In genomic region chr15:48602358-48603122, GRCh38 we compare ENCODE assay signal across 11 cellular contexts. TPM values are rescaled to one million over a fixed set of nuclear protein-coding genes. Genes with fewer than 3 reads are reported as not detected.
A peak's percentile ranks its signal among the peaks of the same experiment; 100 is the strongest.
DNase-seq lines count a peak whose midpoint lies in the region; ATAC-seq lines count a peak whose summit lies in the region.
"Had no signal": no experiment of that assay in that cellular context is flagged by ENCODE, and none has a peak within 500 bp of the region (broad histone marks: within the 10 kb centered on the region; RNA-seq: fewer than 3 reads in every experiment).

No MANE protein-coding gene starts in this region.

- no peak overlapping the region for H3K4me3 Mint-ChIP-seq in activated CD4-positive, alpha-beta memory T cell treated with anti-CD3 and anti-CD28 coated beads for 36 hours
- H3K4me3 Mint-ChIP-seq: effector memory CD8-positive, alpha-beta T cell; T-helper 1 cell treated with Interleukin-12 subunit alpha and Interleukin-12 subunit beta and Interleukin-4 antibody, amounts not matched to agents 30 μg/mL and 1 μg/mL, for 36 hours had no signal

- H3K27me3 Mint-ChIP-seq in activated CD4-positive, alpha-beta memory T cell treated with anti-CD3 and anti-CD28 coated beads for 36 hours = peaks cover 3% of the 10 kb centered on the region

- POLR2A ChIA-PET in activated CD4-positive, alpha-beta memory T cell treated with anti-CD3 and anti-CD28 coated beads for 36 hours (lab: Charles Lee) = no interaction called here

- no peaks in the 10 kb centered on the region for H3K36me3 Mint-ChIP-seq in activated CD4-positive, alpha-beta memory T cell treated with anti-CD3 and anti-CD28 coated beads for 36 hours

- CTCF ChIA-PET in activated CD4-positive, alpha-beta memory T cell treated with anti-CD3 and anti-CD28 coated beads for 36 hours (lab: Charles Lee) = no interaction called here

- peaks cover 2% of the 10 kb centered on the region for H3K9me3 Mint-ChIP-seq in activated CD4-positive, alpha-beta memory T cell treated with anti-CD3 and anti-CD28 coated beads for 36 hours
- H3K9me3 Mint-ChIP-seq: effector memory CD8-positive, alpha-beta T cell; T-helper 1 cell treated with Interleukin-12 subunit alpha and Interleukin-12 subunit beta and Interleukin-4 antibody, amounts not matched to agents 30 μg/mL and 1 μg/mL, for 36 hours had no signal

- DNase-seq in GM04504 (ENCODE audit: low read depth) = peak; percentile 63
- DNase-seq in amniotic epithelial cell (ENCODE audit: low read depth) = peak; percentile 83
- DNase-seq in globus pallidus (ENCODE audit: low spot score) = peak; percentile 22
- peak; percentile 68 for DNase-seq in pulmonary artery endothelial cell (ENCODE audit: low read depth, low spot score)
- DNase-seq in stimulated activated CD4-positive, alpha-beta T cell treated with anti-CD3 and anti-CD28 coated beads, Interleukin-15, amount 100 ng/mL, for 24 hours = no peak
- no peak for DNase-seq in activated CD4-positive, alpha-beta memory T cell treated with anti-CD3 and anti-CD28 coated beads for 36 hours
- DNase-seq: effector memory CD8-positive, alpha-beta T cell; NCI-H2171 treated with DMSO at 0.1 percent for 48 hours had no signal

- H3K27ac Mint-ChIP-seq in activated CD4-positive, alpha-beta memory T cell treated with anti-CD3 and anti-CD28 coated beads for 36 hours = no peak overlapping the region
- H3K27ac Mint-ChIP-seq: effector memory CD8-positive, alpha-beta T cell; T-helper 1 cell treated with Interleukin-12 subunit alpha and Interleukin-12 subunit beta and Interleukin-4 antibody, amounts not matched to agents 30 μg/mL and 1 μg/mL, for 36 hours had no signal

- ATAC-seq in HG03442 (IDR thresholded peaks at IDR 0.05; ENCODE audit: unreplicated experiment) = no peak
- no peak for ATAC-seq in HG03196 (IDR thresholded peaks at IDR 0.05; ENCODE audit: unreplicated experiment)
- ATAC-seq: effector memory CD8-positive, alpha-beta T cell had no signal

- intact Hi-C loops in activated CD4-positive, alpha-beta memory T cell treated with anti-CD3 and anti-CD28 coated beads for 36 hours (cut with micrococcal nuclease) = no loop called here

- H3K4me1 Mint-ChIP-seq in activated CD4-positive, alpha-beta memory T cell treated with anti-CD3 and anti-CD28 coated beads for 36 hours (ENCODE audit: low read depth) = no peaks in the 10 kb centered on the region

RNA-seq across cellular contexts. Expression of gene FBN1, which starts 43.0 kb away (rescaled TPM):
- 70.3 and 119 TPM in 2 replicates for total RNA-seq in pulmonary artery endothelial cell
- under 1 TPM; 0.34 to 0.52 TPM for total RNA-seq in activated CD4-positive, alpha-beta memory T cell treated with anti-CD3 and anti-CD28 coated beads for 36 hours

Comparison
In these comparisons a context has a peak if more than half of its experiments do, and no peak if none do; other contexts are left out.
1. DNase-seq: peak in GM04504 (single experiment), amniotic epithelial cell (single experiment), globus pallidus (single experiment) and pulmonary artery endothelial cell (single experiment); none in stimulated activated CD4-positive, alpha-beta T cell treated with anti-CD3 and anti-CD28 coated beads, Interleukin-15, amount 100 ng/mL, for 24 hours (single experiment) and activated CD4-positive, alpha-beta memory T cell treated with anti-CD3 and anti-CD28 coated beads for 36 hours (single experiment).
2. RNA of gene FBN1, which starts 43.0 kb away (total RNA-seq): 70.3 to 119 TPM in pulmonary artery endothelial cell; 0.34 to 0.52 TPM in activated CD4-positive, alpha-beta memory T cell treated with anti-CD3 and anti-CD28 coated beads for 36 hours; every median in the first group is over 10 times any median in the second.